9 cellular contexts compared by ENCODE assay signal in the genomic region with DNA sequence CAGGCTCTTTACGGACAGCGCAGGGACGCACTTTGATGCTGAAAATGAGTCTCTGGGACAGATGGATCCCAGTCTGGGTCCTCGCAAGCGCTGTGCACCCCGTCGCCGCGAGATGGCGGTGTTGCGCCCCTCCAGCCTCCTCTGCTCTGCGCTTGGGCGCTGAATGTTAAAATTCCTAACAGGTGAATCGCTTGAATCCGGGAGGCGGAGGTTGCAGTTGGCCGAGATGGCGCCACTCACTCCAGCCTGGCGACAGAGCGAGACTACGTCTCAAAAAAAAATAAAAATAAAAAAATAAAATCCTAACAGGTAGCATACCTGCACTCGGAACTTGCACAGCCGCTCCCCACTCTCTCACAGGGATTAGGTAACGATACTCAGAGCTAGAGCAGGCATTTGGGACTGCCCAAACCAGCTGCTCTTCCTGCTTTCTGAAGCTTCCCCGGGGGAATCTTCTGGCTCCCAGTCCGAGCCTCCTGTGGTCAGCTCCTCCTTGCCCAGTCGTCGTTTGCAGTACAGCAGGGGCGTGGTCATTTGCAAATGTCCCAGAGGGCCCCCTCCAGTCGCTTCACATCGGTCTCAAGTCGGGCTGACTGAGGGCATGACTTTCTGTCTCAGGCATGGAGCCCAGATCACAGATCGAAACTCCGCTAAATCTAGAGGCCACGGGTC. TPM values are rescaled to one million over a fixed set of nuclear protein-coding genes. Genes with fewer than 3 reads are reported as not detected.
DNase-seq lines count a peak whose midpoint lies in the region; ATAC-seq and TF ChIP-seq lines count a peak whose summit lies in the region.
"Had no signal": no experiment of that assay in that cellular context is flagged by ENCODE, and none has a peak within 500 bp of the region (broad histone marks: within the 10 kb centered on the region; RNA-seq: fewer than 3 reads in every experiment).

No MANE protein-coding gene starts in this region.

- peaks cover 9% of the 10 kb centered on the region for H3K4me1 Mint-ChIP-seq in memory B cell

- no peak overlapping the region for H3K27ac Mint-ChIP-seq in memory B cell
- H3K27ac Mint-ChIP-seq: dendritic cell treated with granulocyte-macrophage colony-stimulating factor and Interleukin-4, amounts not matched to agents 40 ng/mL and 50 ng/mL, for 4 days had no signal

- ATAC-seq in memory B cell (ENCODE audit: low read depth) (peak; percentile 74), HG02938 (IDR thresholded peaks at IDR 0.05; ENCODE audit: unreplicated experiment) (no peak)

- no peaks in the 10 kb centered on the region for H3K27me3 Mint-ChIP-seq in memory B cell
- H3K27me3 Mint-ChIP-seq: dendritic cell treated with granulocyte-macrophage colony-stimulating factor and Interleukin-4, amounts not matched to agents 40 ng/mL and 50 ng/mL, for 4 days had no signal

- DNase-seq in DMS153 (lab: John Stamatoyannopoulos, UW) (peak; percentile 37), H7 (peak; percentile 96), NCI-H526 (lab: John Stamatoyannopoulos, UW) (peak; percentile 59 to 84), epithelial cell of esophagus (ENCODE audit: low read depth) (peak; percentile 87), memory B cell (ENCODE audit: low spot score in 2 of 2) (peak; percentile 58 to 72)
- peak; percentile 23 for DNase-seq in activated CD8-positive, alpha-beta memory T cell treated with anti-CD3 and anti-CD28 coated beads, Interleukin-2, amount 50 U/mL, for 24 hours (ENCODE audit: extremely low read depth)
- DNase-seq in stimulated activated CD8-positive, alpha-beta memory T cell treated with anti-CD3 and anti-CD28 coated beads, Interleukin-15, amount 100 ng/mL, for 24 hours (ENCODE audit: low read depth) = peak; percentile 43

- no peaks in the 10 kb centered on the region for H3K27me3 ChIP-seq in H7 (ENCODE audit: control insufficient read depth, insufficient read depth, low read length)

- no peaks in the 10 kb centered on the region; the same call in 1 of the 2 replicates for H3K36me3 ChIP-seq in H7 (replicated peaks; ENCODE audit: control insufficient read depth, insufficient read depth, low read length)

- peak overlapping the region; percentile 27 for H3K4me3 ChIP-seq in H7 (ENCODE audit: insufficient read depth, low read depth, low read length)
- peak overlapping the region; percentile 35 for H3K4me3 ChIP-seq in epithelial cell of esophagus (ENCODE audit: low read length)

- no peak overlapping the region for H3K4me3 Mint-ChIP-seq in memory B cell
- H3K4me3 Mint-ChIP-seq: dendritic cell treated with granulocyte-macrophage colony-stimulating factor and Interleukin-4, amounts not matched to agents 40 ng/mL and 50 ng/mL, for 4 days had no signal

- peak; percentile 91 for TF ChIP-seq CTCF in epithelial cell of esophagus (IDR thresholded peaks at IDR 0.05; ENCODE audit: insufficient read depth, low read depth, low read length, missing control alignments)

- peaks cover 4% of the 10 kb centered on the region for H3K36me3 Mint-ChIP-seq in memory B cell

- no peaks in the 10 kb centered on the region for H3K9me3 Mint-ChIP-seq in memory B cell
- H3K9me3 Mint-ChIP-seq: dendritic cell treated with granulocyte-macrophage colony-stimulating factor and Interleukin-4, amounts not matched to agents 40 ng/mL and 50 ng/mL, for 4 days had no signal

RNA-seq across cellular contexts. Expression of a gene that starts 26.2 kb away (rescaled TPM):
- total RNA-seq in H7 (2014; rRNA removed; shearing (Covaris generic)) = 1.3 and 1.6 TPM in 2 replicates

RNA-seq across cellular contexts. Expression of a gene that starts 27.9 kb away (rescaled TPM):
- total RNA-seq in H7 (2014; rRNA removed; shearing (Covaris generic)) = 2.2 and 2.3 TPM in 2 replicates

RNA-seq across cellular contexts. Expression of a gene that starts 41.2 kb away (rescaled TPM):
- 0.55 and 1.2 TPM in 2 replicates for total RNA-seq in H7 (2014; rRNA removed; shearing (Covaris generic))

Comparison
In these comparisons a context has a peak if more than half of its experiments do, and no peak if none do; other contexts are left out.
1. DNase-seq: peak in every context shown above with its lines; median percentile 96 in H7; 87 in epithelial cell of esophagus; 72 in NCI-H526; 65 in memory B cell; 43 in stimulated activated CD8-positive, alpha-beta memory T cell treated with anti-CD3 and anti-CD28 coated beads, Interleukin-15, amount 100 ng/mL, for 24 hours; 37 in DMS153; 23 in activated CD8-positive, alpha-beta memory T cell treated with anti-CD3 and anti-CD28 coated beads, Interleukin-2, amount 50 U/mL, for 24 hours.